Comparison of ENCODE assay signal across 11 cellular contexts in genomic region chr7:38975944-38976392, GRCh38. TPM values are rescaled to one million over a fixed set of nuclear protein-coding genes. Genes with fewer than 3 reads are reported as not detected.
DNase-seq lines count a peak whose midpoint lies in the region; FAIRE-seq and TF ChIP-seq lines count a peak whose summit lies in the region.
"Had no signal": no experiment of that assay in that cellular context is flagged by ENCODE, and none has a peak within 500 bp of the region (broad histone marks: within the 10 kb centered on the region; RNA-seq: fewer than 3 reads in every experiment).

No MANE protein-coding gene starts in this region.

- H3K27me3 Mint-ChIP-seq in endothelial cell (ENCODE audit: unreplicated experiment) (peaks cover 2% of the 10 kb centered on the region), neural crest cell (ENCODE audit: low read depth) (peaks cover 48% of the 10 kb centered on the region)

- FAIRE-seq in D721Med (lab: Jason Lieb, UNC) = no peak
- FAIRE-seq: GM12891 had no signal

- POLR2A ChIA-PET in HEK293T (lab: Yijun Ruan, JAX) = no interaction called here

- CTCF ChIA-PET in HEK293T (lab: Yijun Ruan, JAX) = no interaction called here

- H3K9me3 Mint-ChIP-seq in endothelial cell (ENCODE audit: unreplicated experiment) (no peaks in the 10 kb centered on the region), neural crest cell (peaks cover 4% of the 10 kb centered on the region)

- peak overlapping the region; percentile 86 for H3K4me3 Mint-ChIP-seq in endothelial cell (ENCODE audit: unreplicated experiment)
- H3K4me3 Mint-ChIP-seq in neural crest cell = peak overlapping the region; percentile 74

- peak; percentile 11 for DNase-seq in AG20443 (ENCODE audit: low spot score)
- peak; percentile 15 for DNase-seq in HEK293T (ENCODE audit: extremely low spot score)
- peak; percentile 17 for DNase-seq in endothelial cell (ENCODE audit: low spot score)
- peak; percentile 9 for DNase-seq in neural crest cell (ENCODE audit: low read depth, low spot score)
- no peak for DNase-seq in D721Med (ENCODE audit: insufficient read length, low spot score)
- DNase-seq in activated effector memory CD4-positive, alpha-beta T cell treated with anti-CD3 and anti-CD28 coated beads, Interleukin-2, amount 50 U/mL, for 16 hours = no peak
- DNase-seq in DMS114 treated with DMSO at 0.1 percent for 48 hours (lab: John Stamatoyannopoulos, UW; ENCODE audit: unreplicated experiment) = no peak
- DNase-seq in stimulated activated CD4-positive, alpha-beta T cell treated with anti-CD3 and anti-CD28 coated beads, Interleukin-4, amount 100 ng/mL, for 24 hours = no peak
- DNase-seq: activated CD4-positive, alpha-beta T cell treated with anti-CD3 and anti-CD28 coated beads, Interleukin-2, amount 50 U/mL, for 48 hours had no signal

- H3K4me1 Mint-ChIP-seq in endothelial cell (ENCODE audit: unreplicated experiment) = peaks cover 2% of the 10 kb centered on the region
- H3K4me1 Mint-ChIP-seq in neural crest cell = peaks cover 19% of the 10 kb centered on the region

- TF ChIP-seq CTCF in endothelial cell (IDR thresholded peaks at IDR 0.05; ENCODE audit: unreplicated experiment) (no peak), neural crest cell (conservative IDR thresholded peaks at IDR 0.05) (no peak), D721Med (IDR thresholded peaks at IDR 0.05; ENCODE audit: insufficient read depth, missing control alignments) (no peak)

- H3K36me3 Mint-ChIP-seq in endothelial cell (ENCODE audit: low read depth, unreplicated experiment) (no peaks in the 10 kb centered on the region), neural crest cell (ENCODE audit: low read depth) (no peaks in the 10 kb centered on the region)

- H3K27ac Mint-ChIP-seq in endothelial cell (ENCODE audit: unreplicated experiment) = no peak overlapping the region
- H3K27ac Mint-ChIP-seq in neural crest cell (ENCODE audit: unreplicated experiment) = no peak overlapping the region

TF ChIP-seq in HEK293T, 16 proteins besides CTCF, POLR2A, EP300 and RAD21:
- TF ChIP-seq HDGF (IDR thresholded peaks at IDR 0.05; ENCODE audit: borderline replicate concordance) (no peak), SP1 (IDR thresholded peaks at IDR 0.05) (no peak), ELF4 (IDR thresholded peaks at IDR 0.05) (no peak), FOXA1 (IDR thresholded peaks at IDR 0.05) (no peak), ARNT (IDR thresholded peaks at IDR 0.05) (no peak), LEF1 (IDR thresholded peaks at IDR 0.05; ENCODE audit: borderline replicate concordance) (no peak), FOXM1 (IDR thresholded peaks at IDR 0.05; ENCODE audit: borderline replicate concordance) (no peak), NFRKB (IDR thresholded peaks at IDR 0.05) (no peak)
TF ChIP-seq in HEK293T: peak in this region for 0.

RNA-seq across cellular contexts. Expression of gene POU6F2, which starts 1.7 kb away (rescaled TPM):
- total RNA-seq in endothelial cell (ENCODE audit: unreplicated experiment) (1.1 TPM), neural crest cell (7.6 and 7.9 TPM in 2 replicates)
- total RNA-seq: mononuclear cell had no signal

Comparison
In these comparisons a context has a peak if more than half of its experiments do, and no peak if none do; other contexts are left out.
1. DNase-seq: peak in AG20443 (single experiment), HEK293T (single experiment), endothelial cell (single experiment) and neural crest cell (single experiment); none in D721Med (single experiment), activated effector memory CD4-positive, alpha-beta T cell treated with anti-CD3 and anti-CD28 coated beads, Interleukin-2, amount 50 U/mL, for 16 hours (single experiment), DMS114 treated with DMSO at 0.1 percent for 48 hours (single experiment) and stimulated activated CD4-positive, alpha-beta T cell treated with anti-CD3 and anti-CD28 coated beads, Interleukin-4, amount 100 ng/mL, for 24 hours (single experiment).